ENCODE assay signal across 9 cellular contexts in genomic region chr12:82383930-82384513, GRCh38. TPM values are rescaled to one million over a fixed set of nuclear protein-coding genes. Genes with fewer than 3 reads are reported as not detected.
DNase-seq lines count a peak whose midpoint lies in the region; ATAC-seq, FAIRE-seq and TF ChIP-seq lines count a peak whose summit lies in the region.
"Had no signal": no experiment of that assay in that cellular context is flagged by ENCODE, and none has a peak within 500 bp of the region (broad histone marks: within the 10 kb centered on the region; RNA-seq: fewer than 3 reads in every experiment).

No MANE protein-coding gene starts in this region.

- FAIRE-seq in kidney (lab: Jason Lieb, UNC): no peak

- no peaks in the 10 kb centered on the region for H3K27me3 Mint-ChIP-seq in CD8-positive, alpha-beta memory T cell
- H3K27me3 Mint-ChIP-seq in activated CD4-positive, alpha-beta T cell treated with anti-CD3 and anti-CD28 coated beads, Interleukin-2, amount 10 ng/mL, durations not matched to agents 24 days and 14 days: no peaks in the 10 kb centered on the region

- peaks cover 0 to 2% (median 0%) of the 10 kb centered on the region in 3 donors for H3K4me1 Mint-ChIP-seq in CD8-positive, alpha-beta memory T cell
- peaks cover 3% of the 10 kb centered on the region for H3K4me1 Mint-ChIP-seq in activated CD4-positive, alpha-beta T cell treated with anti-CD3 and anti-CD28 coated beads, Interleukin-2, amount 10 ng/mL, durations not matched to agents 24 days and 14 days

- H3K9me3 Mint-ChIP-seq in CD8-positive, alpha-beta memory T cell: no peaks in the 10 kb centered on the region
- H3K9me3 Mint-ChIP-seq in activated CD4-positive, alpha-beta T cell treated with anti-CD3 and anti-CD28 coated beads, Interleukin-2, amount 10 ng/mL, durations not matched to agents 24 days and 14 days: no peaks in the 10 kb centered on the region
- H3K9me3 Mint-ChIP-seq: T-helper 1 cell treated with Interleukin-12 subunit alpha and Interleukin-12 subunit beta and Interleukin-4 antibody, amounts not matched to agents 30 μg/mL and 1 μg/mL, for 36 hours had no signal

- H3K36me3 Mint-ChIP-seq in CD8-positive, alpha-beta memory T cell: peaks cover 0 to 19% (median 3%) of the 10 kb centered on the region in 3 donors
- H3K36me3 Mint-ChIP-seq in activated CD4-positive, alpha-beta T cell treated with anti-CD3 and anti-CD28 coated beads, Interleukin-2, amount 10 ng/mL, durations not matched to agents 24 days and 14 days (ENCODE audit: low read depth): no peaks in the 10 kb centered on the region

- no peak overlapping the region for H3K4me3 ChIP-seq in SK-N-MC
- no peak overlapping the region for H3K4me3 ChIP-seq in kidney (ENCODE audit: low read length in 2 of 2)
- H3K4me3 ChIP-seq in CD8-positive, alpha-beta memory T cell (ENCODE audit: low read length): no peak overlapping the region

- no peaks in the 10 kb centered on the region for H3K9me3 ChIP-seq in SK-N-MC (ENCODE audit: low read depth, low read length)
- H3K9me3 ChIP-seq in kidney (ENCODE audit: control insufficient read depth in 1 of 2, low read length in 2 of 2): no peaks in the 10 kb centered on the region
- no peaks in the 10 kb centered on the region for H3K9me3 ChIP-seq in CD8-positive, alpha-beta memory T cell (ENCODE audit: low read length)

- no peak overlapping the region for H3K9ac ChIP-seq in SK-N-MC (ENCODE audit: insufficient read length)
- H3K9ac ChIP-seq in kidney (ENCODE audit: low read length in 2 of 2): no peak overlapping the region

- H3K27me3 ChIP-seq in CD8-positive, alpha-beta memory T cell (ENCODE audit: insufficient read depth, low read length, poor library complexity, severe bottlenecking): no peaks in the 10 kb centered on the region

- H3K4me1 ChIP-seq in kidney (ENCODE audit: control insufficient read depth in 1 of 2, insufficient read depth in 1 of 2, low read depth in 1 of 2, low read length in 2 of 2): no peaks in the 10 kb centered on the region
- no peaks in the 10 kb centered on the region for H3K4me1 ChIP-seq in CD8-positive, alpha-beta memory T cell (ENCODE audit: insufficient read depth, low read length)

- H3K27ac Mint-ChIP-seq in CD8-positive, alpha-beta memory T cell: no peak overlapping the region
- no peak overlapping the region for H3K27ac Mint-ChIP-seq in activated CD4-positive, alpha-beta T cell treated with anti-CD3 and anti-CD28 coated beads, Interleukin-2, amount 10 ng/mL, durations not matched to agents 24 days and 14 days
- H3K27ac Mint-ChIP-seq: T-helper 1 cell treated with Interleukin-12 subunit alpha and Interleukin-12 subunit beta and Interleukin-4 antibody, amounts not matched to agents 30 μg/mL and 1 μg/mL, for 36 hours had no signal

- POLR2A ChIA-PET in CD8-positive, alpha-beta memory T cell (lab: Charles Lee): no interaction called here

- H3K27ac ChIP-seq in SK-N-MC (no peak overlapping the region), kidney (ENCODE audit: low read depth in 2 of 2, low read length in 2 of 2) (no peak overlapping the region)
- no peak overlapping the region for H3K27ac ChIP-seq in CD8-positive, alpha-beta memory T cell (ENCODE audit: low read depth, low read length)

- H3K4me3 Mint-ChIP-seq in CD8-positive, alpha-beta memory T cell: no peak overlapping the region
- H3K4me3 Mint-ChIP-seq in activated CD4-positive, alpha-beta T cell treated with anti-CD3 and anti-CD28 coated beads, Interleukin-2, amount 10 ng/mL, durations not matched to agents 24 days and 14 days: no peak overlapping the region
- H3K4me3 Mint-ChIP-seq: T-helper 1 cell treated with Interleukin-12 subunit alpha and Interleukin-12 subunit beta and Interleukin-4 antibody, amounts not matched to agents 30 μg/mL and 1 μg/mL, for 36 hours had no signal

- ATAC-seq in HG03342 (IDR thresholded peaks at IDR 0.05; ENCODE audit: unreplicated experiment): peak; percentile 66

- DNase-seq in GM13976 (ENCODE audit: low spot score) (no peak), SK-N-MC (ENCODE audit: low read depth, low spot score) (peak; percentile 34), kidney (no peak), HK-2 (ENCODE audit: unreplicated experiment) (no peak)
- no peak for DNase-seq in stimulated activated CD4-positive, alpha-beta T cell treated with anti-CD3 and anti-CD28 coated beads, Interleukin-4, amount 100 ng/mL, for 1 hour
- DNase-seq in CD8-positive, alpha-beta memory T cell: no peak
- DNase-seq in activated CD4-positive, alpha-beta T cell treated with anti-CD3 and anti-CD28 coated beads, Interleukin-2, amount 10 ng/mL, durations not matched to agents 24 days and 14 days: no peak

- intact Hi-C loops in kidney (cut with DNase I): no loop called here
- intact Hi-C loops in activated CD4-positive, alpha-beta T cell treated with anti-CD3 and anti-CD28 coated beads, Interleukin-2, amount 10 ng/mL, durations not matched to agents 24 days and 14 days (cut with micrococcal nuclease): no loop called here

- TF ChIP-seq CTCF in GM13976 (IDR thresholded peaks at IDR 0.05; ENCODE audit: borderline replicate concordance, control extremely low read depth, extremely low read depth, insufficient read depth, missing control alignments) (peak; percentile 58), kidney (IDR thresholded peaks at IDR 0.05; ENCODE audit: borderline replicate concordance, extremely low read depth, insufficient read depth) (peak; percentile 14)

- H3K36me3 ChIP-seq in SK-N-MC (ENCODE audit: insufficient read depth, low read length) (0 out of 2 replicates have a peak, but pooled peaks cover 3% of the 10 kb centered on the region), kidney (ENCODE audit: control insufficient read depth in 1 of 2, insufficient read depth in 2 of 2, low read length in 2 of 2) (peaks cover 2 to 4% of the 10 kb centered on the region in 2 donors)
- H3K36me3 ChIP-seq in CD8-positive, alpha-beta memory T cell (ENCODE audit: insufficient read depth, low read length): no peaks in the 10 kb centered on the region

- CTCF ChIA-PET in CD8-positive, alpha-beta memory T cell (lab: Charles Lee): no interaction called here

- in situ Hi-C loops in GM13976 (cut with MboI; ENCODE audit: low sequenced_read_pairs, unreplicated experiment): loop anchor here (25.0 kb wide), 1 partner anchor 253 kb away; no protein-coding TSS in a partner anchor

RNA-seq across cellular contexts. Expression of gene METTL25, which starts 25.7 kb away (rescaled TPM):
- total RNA-seq in kidney: 19.3 TPM
- 10.8 TPM for polyA plus RNA-seq in kidney (ENCODE audit: insufficient read depth, low read depth, low replicate concordance)
- total RNA-seq in CD8-positive, alpha-beta memory T cell: 1 to 10 TPM; 7.4 to 8.4 TPM
- 11.0 TPM for polyA plus RNA-seq in CD8-positive, alpha-beta memory T cell
- 6.3 and 7.8 TPM in 2 replicates for total RNA-seq in activated CD4-positive, alpha-beta T cell treated with anti-CD3 and anti-CD28 coated beads, Interleukin-2, amount 10 ng/mL, durations not matched to agents 24 days and 14 days

RNA-seq across cellular contexts. Expression of gene CCDC59, which starts 25.8 kb away (rescaled TPM):
- 29.2 TPM for total RNA-seq in kidney
- 31.4 TPM for polyA plus RNA-seq in kidney (ENCODE audit: insufficient read depth, low read depth, low replicate concordance)
- 100 to 1,000 TPM in 1 of 2 experiments, 10 to 100 TPM in 1; 97.5 to 104 TPM for total RNA-seq in CD8-positive, alpha-beta memory T cell
- polyA plus RNA-seq in CD8-positive, alpha-beta memory T cell: 82.5 TPM
- total RNA-seq in activated CD4-positive, alpha-beta T cell treated with anti-CD3 and anti-CD28 coated beads, Interleukin-2, amount 10 ng/mL, durations not matched to agents 24 days and 14 days: 101 and 102 TPM in 2 replicates
